Comparison of ENCODE assay signal across 14 cellular contexts in genomic region chr2:190357596-190357995, GRCh38.
"Had no signal": no experiment of that assay in that cellular context is flagged by ENCODE, and none has a peak within 500 bp of the region (broad histone marks: within the 10 kb centered on the region; RNA-seq: fewer than 3 reads in every experiment).

No MANE protein-coding gene starts in this region.

- H3K4me3 ChIP-seq: dorsolateral prefrontal cortex, gastrocnemius medialis, testis had no signal

- H3K27me3 Mint-ChIP-seq: activated CD4-positive, alpha-beta T cell treated with anti-CD3 and anti-CD28 coated beads for 36 hours; naive B cell; stimulated activated naive CD8-positive, alpha-beta T cell treated with anti-CD3 and anti-CD28 coated beads, Interleukin-15, Interleukin-2, amounts not matched to agents 100 ng/mL and 50 ng/mL, for 24 hours had no signal

- H3K27me3 ChIP-seq: dorsolateral prefrontal cortex, gastrocnemius medialis, testis had no signal

- H3K4me3 Mint-ChIP-seq: activated CD4-positive, alpha-beta T cell treated with anti-CD3 and anti-CD28 coated beads for 36 hours; activated T-helper 1 cell treated with anti-CD3 and anti-CD28 coated beads, Interleukin-12 subunit alpha, Interleukin-12 subunit beta, Interleukin-2, Interleukin-4 antibody, amounts not matched to agents 30 ng/mL and 10 ng/mL and 1 ng/mL, durations not matched to agents 14 hours and 24 hours and 36 hours; naive B cell; stimulated activated naive CD8-positive, alpha-beta T cell treated with anti-CD3 and anti-CD28 coated beads, Interleukin-15, Interleukin-2, amounts not matched to agents 100 ng/mL and 50 ng/mL, for 24 hours had no signal

- H3K36me3 ChIP-seq: gastrocnemius medialis had no signal

- H3K9me3 ChIP-seq: gastrocnemius medialis, testis had no signal

- H3K4me1 ChIP-seq: testis had no signal

- H3K36me3 Mint-ChIP-seq: naive B cell had no signal

- H3K27ac ChIP-seq: parathyroid adenoma, testis had no signal

- H3K9me3 Mint-ChIP-seq: activated T-helper 1 cell treated with anti-CD3 and anti-CD28 coated beads, Interleukin-12 subunit alpha, Interleukin-12 subunit beta, Interleukin-2, Interleukin-4 antibody, amounts not matched to agents 30 ng/mL and 10 ng/mL and 1 ng/mL, durations not matched to agents 14 hours and 24 hours and 36 hours; naive B cell; stimulated activated naive CD8-positive, alpha-beta T cell treated with anti-CD3 and anti-CD28 coated beads, Interleukin-15, Interleukin-2, amounts not matched to agents 100 ng/mL and 50 ng/mL, for 24 hours had no signal

- ATAC-seq: activated CD4-positive, alpha-beta T cell treated with anti-CD3 and anti-CD28 coated beads for 36 hours; gastrocnemius medialis had no signal

- H3K27ac Mint-ChIP-seq: activated CD4-positive, alpha-beta T cell treated with anti-CD3 and anti-CD28 coated beads for 36 hours; activated T-helper 1 cell treated with anti-CD3 and anti-CD28 coated beads, Interleukin-12 subunit alpha, Interleukin-12 subunit beta, Interleukin-2, Interleukin-4 antibody, amounts not matched to agents 30 ng/mL and 10 ng/mL and 1 ng/mL, durations not matched to agents 14 hours and 24 hours and 36 hours; naive B cell; stimulated activated naive CD8-positive, alpha-beta T cell treated with anti-CD3 and anti-CD28 coated beads, Interleukin-15, Interleukin-2, amounts not matched to agents 100 ng/mL and 50 ng/mL, for 24 hours had no signal

- DNase-seq: activated CD4-positive, alpha-beta T cell treated with anti-CD3 and anti-CD28 coated beads for 36 hours; activated naive CD4-positive, alpha-beta T cell; aorta; dorsolateral prefrontal cortex; gastrocnemius medialis; kidney glomerular epithelial cell; midbrain; naive B cell; stimulated activated CD4-positive, alpha-beta T cell treated with anti-CD3 and anti-CD28 coated beads, Interleukin-4, amount 100 ng/mL, for 24 hours; T-helper 9 cell; testis had no signal
